8 cellular contexts compared by ENCODE assay signal in genomic region chr3:87227104-87227834, GRCh38. TPM values are rescaled to one million over a fixed set of nuclear protein-coding genes. Genes with fewer than 3 reads are reported as not detected.
DNase-seq lines count a peak whose midpoint lies in the region; TF ChIP-seq lines count a peak whose summit lies in the region.

Gene CHMP2B, plus strand, starts transcription at chr3:87227309. Its CDS starts 214 bp downstream, at chr3:87227523.

- no peak; the same call in 1 of the 2 replicates for TF ChIP-seq CTCF in HFFc6 (IDR thresholded peaks at IDR 0.05)

- peaks cover 11% of the 10 kb centered on the region for H3K27me3 ChIP-seq in neuron (ENCODE audit: insufficient read depth, low read length)

- H3K4me1 Mint-ChIP-seq in HFFc6 (ENCODE audit: low read depth): peaks cover 39% of the 10 kb centered on the region

- H3K36me3 Mint-ChIP-seq in HFFc6 (ENCODE audit: low read depth): peaks cover 17% of the 10 kb centered on the region

- H3K4me3 ChIP-seq in neuron (ENCODE audit: low read length): peak within 1 kb of the TSS; percentile 95

- in situ Hi-C loops in SK-MEL-5 (cut with HindIII; ENCODE audit: low pct_unique_long_range_greater_than_20kb, low sequenced_read_pairs): no loop called here

- peak within 1 kb of the TSS; percentile 94 for H2AFZ ChIP-seq in neuron (ENCODE audit: low read depth, low read length)

- peak within 1 kb of the TSS; percentile 92 for H3K4me3 Mint-ChIP-seq in HFFc6

- H3K27me3 Mint-ChIP-seq in HFFc6 (ENCODE audit: insufficient read depth): peaks cover 4% of the 10 kb centered on the region; the same call in 1 of the 2 replicates

- no peaks in the 10 kb centered on the region for H3K36me3 ChIP-seq in neuron (ENCODE audit: insufficient read depth, low read length)

- no peaks in the 10 kb centered on the region for H3K9me3 ChIP-seq in neuron (ENCODE audit: low read length)

- DNase-seq in GM04504 (ENCODE audit: low read depth): peak; percentile 84
- DNase-seq in HFFc6: peak; percentile 87
- peak; percentile 81 for DNase-seq in NAMALWA (ENCODE audit: low spot score)
- peak; percentile 93 for DNase-seq in SK-MEL-5 (ENCODE audit: low read depth, low spot score)
- DNase-seq in activated naive CD4-positive, alpha-beta T cell treated with Interleukin-2 at 50 U/mL for 16 hours: peak; percentile 93
- DNase-seq in foreskin melanocyte: peak; percentile 81
- DNase-seq in stromal cell of bone marrow (ENCODE audit: low read depth): peak; percentile 86

- peak within 1 kb of the TSS; percentile 98 for H3K27ac Mint-ChIP-seq in HFFc6

- H3K4me1 ChIP-seq in neuron (ENCODE audit: insufficient read depth, low read length): peaks cover 13% of the 10 kb centered on the region

- no peaks in the 10 kb centered on the region; the same call in 1 of the 2 replicates for H3K9me3 Mint-ChIP-seq in HFFc6

RNA-seq across cellular contexts. Expression of gene CHMP2B, which starts in this region (rescaled TPM):
- 10 to 100 TPM; 34.9 to 46.4 (median 38.4) TPM for total RNA-seq in HFFc6 (2021; fragmentation: NEBNext Ultra II Directional; extraction: Animal tissue kit (Norgen Biotek cat#: 25700))
- total RNA-seq in SK-MEL-5 (2014; rRNA removed; shearing (Covaris generic)): 44.9 and 45.7 TPM in 2 replicates
- polyA plus RNA-seq in SK-MEL-5 (2015; cell fraction: cytosol; rRNA removed): 42.9 and 50.0 TPM in 2 replicates
- polyA plus RNA-seq in SK-MEL-5 (2015; cell fraction: nucleus; rRNA removed): 32.8 and 40.3 TPM in 2 replicates

Comparison
In these comparisons a context has a peak if more than half of its experiments do, and no peak if none do; other contexts are left out.
1. Peak in every context shown above with its lines: DNase-seq and H3K4me3 ChIP-seq.